Comparison of ENCODE assay signal across 1 cellular context in the genomic region with DNA sequence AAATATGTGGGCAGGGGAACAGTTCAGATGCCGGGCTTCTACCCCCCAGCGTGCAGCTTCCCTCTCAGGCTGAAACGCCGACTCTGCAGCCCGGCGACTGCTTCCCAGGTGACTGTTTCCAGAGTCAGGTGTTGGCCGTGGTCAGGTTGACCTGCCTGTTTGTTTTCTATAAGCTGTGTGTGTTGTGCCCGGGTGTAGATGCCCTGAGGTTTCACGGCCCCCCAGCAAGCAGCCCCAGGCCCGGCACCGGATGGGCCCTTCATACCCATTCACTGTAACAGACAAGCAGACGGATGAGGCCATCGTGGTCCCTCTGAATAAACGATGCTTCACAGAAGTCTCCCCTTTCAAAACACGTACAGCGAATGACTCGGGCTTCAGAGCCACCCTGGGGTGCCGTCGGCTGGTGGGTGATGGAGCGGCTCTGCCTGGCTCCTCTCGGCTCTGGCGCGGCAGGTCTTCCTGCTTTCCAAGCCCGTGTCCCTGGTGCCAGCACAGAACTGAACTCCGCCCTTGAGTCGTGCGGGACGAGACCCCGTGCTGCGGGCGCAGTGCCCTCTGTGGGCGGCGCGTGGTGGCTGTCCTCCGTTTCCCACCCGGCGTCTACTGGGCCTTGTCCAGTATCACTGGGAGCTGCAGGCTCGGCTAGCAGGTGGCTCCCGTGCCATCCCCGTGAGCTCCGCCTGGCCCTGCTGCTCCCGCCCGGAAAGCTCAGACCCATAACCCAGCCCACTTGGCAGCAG.
TF ChIP-seq lines count a peak whose summit lies in the region.

No MANE protein-coding gene starts in this region.

TF ChIP-seq in HepG2, 621 proteins besides CTCF, POLR2A, EP300 and RAD21:
- TF ChIP-seq ZNF841 (CRISPR knock-in tag; IDR thresholded peaks at IDR 0.05; ENCODE audit: borderline replicate concordance) (no peak), HES4 (CRISPR knock-in tag; IDR thresholded peaks at IDR 0.05; ENCODE audit: borderline replicate concordance) (no peak), ZNF878 (CRISPR knock-in tag; IDR thresholded peaks at IDR 0.05) (no peak), HINFP (CRISPR knock-in tag; IDR thresholded peaks at IDR 0.05; ENCODE audit: low read depth) (no peak), ZFYVE20 (CRISPR knock-in tag; IDR thresholded peaks at IDR 0.05; ENCODE audit: borderline replicate concordance, low read depth) (no peak), FOXK2 (IDR thresholded peaks at IDR 0.05) (no peak), GPN1 (CRISPR knock-in tag; IDR thresholded peaks at IDR 0.05; ENCODE audit: borderline replicate concordance) (no peak), U2AF2 (IDR thresholded peaks at IDR 0.05; ENCODE audit: low read depth, low read length) (no peak), ZBTB4 (CRISPR knock-in tag; IDR thresholded peaks at IDR 0.05; ENCODE audit: borderline replicate concordance) (no peak)
- TF ChIP-seq, protein P1, sequence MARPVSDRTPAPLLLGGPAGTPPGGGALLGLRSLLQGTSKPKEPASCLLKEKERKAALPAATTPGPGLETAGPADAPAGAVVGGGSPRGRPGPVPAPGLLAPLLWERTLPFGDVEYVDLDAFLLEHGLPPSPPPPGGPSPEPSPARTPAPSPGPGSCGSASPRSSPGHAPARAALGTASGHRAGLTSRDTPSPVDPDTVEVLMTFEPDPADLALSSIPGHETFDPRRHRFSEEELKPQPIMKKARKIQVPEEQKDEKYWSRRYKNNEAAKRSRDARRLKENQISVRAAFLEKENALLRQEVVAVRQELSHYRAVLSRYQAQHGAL (CRISPR knock-in tag; IDR thresholded peaks at IDR 0.05; ENCODE audit: not compliant biosample characterization) = no peak
TF ChIP-seq in HepG2: peak in this region for 0.
